ENCODE assay signal across 1 cellular context in genomic region chr10:75261813-75262725, GRCh38.
TF ChIP-seq lines count a peak whose summit lies in the region.

No MANE protein-coding gene starts in this region.

TF ChIP-seq in HepG2, 621 proteins besides CTCF, POLR2A, EP300 and RAD21 (continued from another document and continues in another):
- TF ChIP-seq AHDC1 (CRISPR knock-in tag; IDR thresholded peaks at IDR 0.05; ENCODE audit: borderline replicate concordance) (peak; percentile 48; the same call in 1 of the 2 replicates), ZNF576 (CRISPR knock-in tag; IDR thresholded peaks at IDR 0.05) (no peak), HMGXB3 (CRISPR knock-in tag; IDR thresholded peaks at IDR 0.05; ENCODE audit: borderline replicate concordance) (no peak), ZNF430 (CRISPR knock-in tag; IDR thresholded peaks at IDR 0.05) (no peak), KIAA2018 (CRISPR knock-in tag; IDR thresholded peaks at IDR 0.05; ENCODE audit: borderline replicate concordance) (no peak), PREB (CRISPR knock-in tag; IDR thresholded peaks at IDR 0.05) (no peak), CREM (IDR thresholded peaks at IDR 0.05) (0 out of 2 replicates have a peak, but pooled peaks have one; percentile 23), CREM (CRISPR knock-in tag; IDR thresholded peaks at IDR 0.05) (no peak), HDAC2 (CRISPR knock-in tag; IDR thresholded peaks at IDR 0.05) (peak; percentile 36; the same call in 1 of the 2 replicates), CSRNP1 (CRISPR knock-in tag; IDR thresholded peaks at IDR 0.05) (no peak), FOXA3 (CRISPR knock-in tag; IDR thresholded peaks at IDR 0.05) (no peak), MEIS1 (CRISPR knock-in tag; IDR thresholded peaks at IDR 0.05; ENCODE audit: borderline replicate concordance) (peak; percentile 33; the same call in 1 of the 2 replicates), GRHL1 (CRISPR knock-in tag; conservative IDR thresholded peaks at IDR 0.05) (no peak), ZBTB20 (CRISPR knock-in tag; IDR thresholded peaks at IDR 0.05; ENCODE audit: borderline replicate concordance, low read depth) (no peak), ZNF503 (CRISPR knock-in tag; IDR thresholded peaks at IDR 0.05) (no peak), ZNF781 (CRISPR knock-in tag; IDR thresholded peaks at IDR 0.05; ENCODE audit: borderline replicate concordance, not compliant biosample characterization) (no peak), SMAD9 (CRISPR knock-in tag; IDR thresholded peaks at IDR 0.05) (no peak), ZNF878 (CRISPR knock-in tag; IDR thresholded peaks at IDR 0.05) (no peak), HOXA7 (CRISPR knock-in tag; IDR thresholded peaks at IDR 0.05) (no peak), POGZ (CRISPR knock-in tag; IDR thresholded peaks at IDR 0.05) (peak; percentile 72), HOMEZ (CRISPR knock-in tag; IDR thresholded peaks at IDR 0.05; ENCODE audit: low read depth) (no peak), SATB2 (CRISPR knock-in tag; IDR thresholded peaks at IDR 0.05) (no peak), NFKB2 (CRISPR knock-in tag; IDR thresholded peaks at IDR 0.05; ENCODE audit: borderline replicate concordance) (no peak)
